ENCODE assay signal across 1 cellular context in the genomic region with DNA sequence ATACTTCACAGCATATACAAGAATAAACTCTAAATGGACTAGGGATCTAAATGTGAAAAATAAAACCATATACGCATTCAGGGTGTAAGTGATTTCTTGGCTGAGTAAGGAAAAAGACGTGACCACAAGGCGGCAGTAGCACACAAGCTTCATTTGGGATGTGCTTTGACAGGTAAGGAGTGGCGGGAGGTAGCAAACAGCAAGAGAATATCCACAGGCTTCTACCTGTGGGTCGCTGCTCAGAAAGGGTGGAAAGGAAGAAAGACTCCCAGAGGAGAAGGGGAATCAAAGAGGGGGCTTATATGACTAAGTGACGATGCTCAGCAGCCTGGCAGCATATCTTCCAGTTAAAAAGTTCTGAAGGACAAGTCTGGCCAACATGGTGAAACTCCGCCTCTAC.
TF ChIP-seq lines count a peak whose summit lies in the region.

No MANE protein-coding gene starts in this region.

TF ChIP-seq in HepG2, 621 proteins besides CTCF, POLR2A, EP300 and RAD21 (continued from another document):
- TF ChIP-seq, protein P1, sequence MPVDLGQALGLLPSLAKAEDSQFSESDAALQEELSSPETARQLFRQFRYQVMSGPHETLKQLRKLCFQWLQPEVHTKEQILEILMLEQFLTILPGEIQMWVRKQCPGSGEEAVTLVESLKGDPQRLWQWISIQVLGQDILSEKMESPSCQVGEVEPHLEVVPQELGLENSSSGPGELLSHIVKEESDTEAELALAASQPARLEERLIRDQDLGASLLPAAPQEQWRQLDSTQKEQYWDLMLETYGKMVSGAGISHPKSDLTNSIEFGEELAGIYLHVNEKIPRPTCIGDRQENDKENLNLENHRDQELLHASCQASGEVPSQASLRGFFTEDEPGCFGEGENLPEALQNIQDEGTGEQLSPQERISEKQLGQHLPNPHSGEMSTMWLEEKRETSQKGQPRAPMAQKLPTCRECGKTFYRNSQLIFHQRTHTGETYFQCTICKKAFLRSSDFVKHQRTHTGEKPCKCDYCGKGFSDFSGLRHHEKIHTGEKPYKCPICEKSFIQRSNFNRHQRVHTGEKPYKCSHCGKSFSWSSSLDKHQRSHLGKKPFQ (CRISPR knock-in tag; IDR thresholded peaks at IDR 0.05; ENCODE audit: insufficient replicate concordance): no peak
- peak; percentile 50; the same call in 1 of the 2 replicates for TF ChIP-seq MAFF (IDR thresholded peaks at IDR 0.05; ENCODE audit: low read depth, low read length)
- peak; percentile 59 for TF ChIP-seq SAP130 (CRISPR knock-in tag; IDR thresholded peaks at IDR 0.05; ENCODE audit: low read depth)
- 0 out of 2 replicates have a peak, but pooled peaks have one; percentile 36 for TF ChIP-seq TFDP2 (CRISPR knock-in tag; IDR thresholded peaks at IDR 0.05)
- TF ChIP-seq SP5 (CRISPR knock-in tag; IDR thresholded peaks at IDR 0.05; ENCODE audit: borderline replicate concordance, low read depth): no peak
- no peak for TF ChIP-seq NR2F6 (IDR thresholded peaks at IDR 0.05)
- TF ChIP-seq NR2F6 (CRISPR knock-in tag; IDR thresholded peaks at IDR 0.05): peak; percentile 13; the same call in 1 of the 2 replicates
- TF ChIP-seq RBAK (CRISPR knock-in tag; IDR thresholded peaks at IDR 0.05): no peak
- TF ChIP-seq TFDP1 (CRISPR knock-in tag; IDR thresholded peaks at IDR 0.05; ENCODE audit: borderline replicate concordance): peak; percentile 15; the same call in 1 of the 2 replicates
- TF ChIP-seq HMGXB4 (CRISPR knock-in tag; IDR thresholded peaks at IDR 0.05; ENCODE audit: borderline replicate concordance in 1 of 2, low read depth in 1 of 2): 0 out of 4 replicates have a peak, but pooled peaks of 1 of the 2 experiments have one; percentile 34
- no peak for TF ChIP-seq MNT (IDR thresholded peaks at IDR 0.05)
- TF ChIP-seq ZNF83 (CRISPR knock-in tag; IDR thresholded peaks at IDR 0.05; ENCODE audit: borderline replicate concordance): no peak
- 0 out of 2 replicates have a peak, but pooled peaks have one; percentile 58 for TF ChIP-seq TGIF2 (CRISPR knock-in tag; IDR thresholded peaks at IDR 0.05)
- peak; percentile 84 for TF ChIP-seq SMC3 (IDR thresholded peaks at IDR 0.05; ENCODE audit: low read length)
- peak in 1 of 2 experiments; percentile 20; a peak in 1 of 4 replicates for TF ChIP-seq MAFK (conservative IDR thresholded peaks at IDR 0.05 in 1 of 2, IDR thresholded peaks at IDR 0.05 in 1 of 2; ENCODE audit: low read length in 2 of 2)
- peak; percentile 86 for TF ChIP-seq STAG1 (CRISPR knock-in tag; IDR thresholded peaks at IDR 0.05)
- TF ChIP-seq, protein P2, sequence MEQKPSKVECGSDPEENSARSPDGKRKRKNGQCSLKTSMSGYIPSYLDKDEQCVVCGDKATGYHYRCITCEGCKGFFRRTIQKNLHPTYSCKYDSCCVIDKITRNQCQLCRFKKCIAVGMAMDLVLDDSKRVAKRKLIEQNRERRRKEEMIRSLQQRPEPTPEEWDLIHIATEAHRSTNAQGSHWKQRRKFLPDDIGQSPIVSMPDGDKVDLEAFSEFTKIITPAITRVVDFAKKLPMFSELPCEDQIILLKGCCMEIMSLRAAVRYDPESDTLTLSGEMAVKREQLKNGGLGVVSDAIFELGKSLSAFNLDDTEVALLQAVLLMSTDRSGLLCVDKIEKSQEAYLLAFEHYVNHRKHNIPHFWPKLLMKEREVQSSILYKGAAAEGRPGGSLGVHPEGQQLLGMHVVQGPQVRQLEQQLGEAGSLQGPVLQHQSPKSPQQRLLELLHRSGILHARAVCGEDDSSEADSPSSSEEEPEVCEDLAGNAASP (CRISPR knock-in tag; IDR thresholded peaks at IDR 0.05; ENCODE audit: borderline replicate concordance): 0 out of 2 replicates have a peak, but pooled peaks have one; percentile 23
- TF ChIP-seq KDM5B (CRISPR knock-in tag; IDR thresholded peaks at IDR 0.05; ENCODE audit: borderline replicate concordance): no peak
- TF ChIP-seq THAP11 (CRISPR knock-in tag; IDR thresholded peaks at IDR 0.05): peak; percentile 40; the same call in 1 of the 2 replicates
- TF ChIP-seq GATAD2A (CRISPR knock-in tag; IDR thresholded peaks at IDR 0.05): peak; percentile 39; the same call in 1 of the 2 replicates
